Comparison of ENCODE assay signal across 22 cellular contexts in the genomic region with DNA sequence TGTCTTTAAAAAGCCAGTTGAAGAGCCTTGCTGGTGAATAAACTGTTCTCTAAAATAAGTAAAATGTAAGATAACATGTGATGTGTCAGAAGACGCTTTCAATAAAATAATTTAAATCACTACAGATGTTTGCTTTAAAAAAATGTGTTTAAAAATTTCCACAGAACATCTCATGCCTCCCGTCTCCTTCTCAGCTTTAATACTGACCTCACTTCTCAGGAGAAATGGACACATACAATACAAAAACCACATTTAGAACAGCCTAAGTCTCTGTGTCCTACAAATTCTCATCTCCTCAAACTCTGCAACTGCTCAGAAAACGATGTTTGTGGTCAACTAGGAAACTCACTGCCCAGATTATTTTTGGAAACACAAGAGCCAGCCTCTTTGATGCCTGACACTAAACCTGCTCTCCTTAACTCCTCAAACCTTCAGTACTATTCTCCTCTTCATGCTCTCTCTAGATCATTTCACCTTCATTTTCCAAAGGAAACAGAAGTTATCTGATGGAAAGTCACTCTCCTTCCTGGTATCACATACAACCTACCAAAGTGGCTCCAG.
DNase-seq lines count a peak whose midpoint lies in the region; ATAC-seq and TF ChIP-seq lines count a peak whose summit lies in the region.
"Had no signal": no experiment of that assay in that cellular context is flagged by ENCODE, and none has a peak within 500 bp of the region (broad histone marks: within the 10 kb centered on the region; RNA-seq: fewer than 3 reads in every experiment).

No MANE protein-coding gene starts in this region.

- H3K27ac ChIP-seq in left ventricle myocardium inferior (replicated peaks) (peak overlapping the region; percentile 45), fibroblast of lung (ENCODE audit: insufficient read depth, low read length) (no peak overlapping the region), uterus (peak overlapping the region; percentile 21 to 52)

- TF ChIP-seq POLR2A in uterus (IDR thresholded peaks at IDR 0.05): no peak

- TF ChIP-seq CTCF in left ventricle myocardium inferior (IDR thresholded peaks at IDR 0.05; ENCODE audit: borderline replicate concordance) (no peak), fibroblast of lung (conservative IDR thresholded peaks at IDR 0.05 in 1 of 2, IDR thresholded peaks at IDR 0.05 in 1 of 2; ENCODE audit: low read depth in 1 of 2, low read length in 2 of 2) (no peak), uterus (IDR thresholded peaks at IDR 0.05) (no peak)

- H3K36me3 ChIP-seq in left ventricle myocardium inferior (peaks cover 23% of the 10 kb centered on the region), fibroblast of lung (ENCODE audit: control insufficient read depth, insufficient read depth, low read length) (no peaks in the 10 kb centered on the region), uterus (no peaks in the 10 kb centered on the region)
- H3K36me3 ChIP-seq: BE2C had no signal

- H3K4me2 ChIP-seq in fibroblast of lung (ENCODE audit: extremely low read depth, insufficient read depth, low read length): no peak overlapping the region
- H3K4me2 ChIP-seq: GM23338 had no signal

- H3K9ac ChIP-seq in fibroblast of lung (ENCODE audit: insufficient read depth, low read length): no peak overlapping the region

- no peaks in the 10 kb centered on the region for H3K79me2 ChIP-seq in fibroblast of lung (ENCODE audit: control insufficient read depth, insufficient read depth, low read length)

- peaks cover 32% of the 10 kb centered on the region for H3K4me1 ChIP-seq in left ventricle myocardium inferior
- no peaks in the 10 kb centered on the region for H3K4me1 ChIP-seq in fibroblast of lung (ENCODE audit: control insufficient read depth, extremely low read depth, insufficient read depth, low read length)
- H3K4me1 ChIP-seq in uterus: no peaks in the 10 kb centered on the region
- H3K4me1 ChIP-seq: BE2C had no signal

- intact Hi-C loops in left ventricle myocardium inferior (cut with micrococcal nuclease) (no loop called here), cardiac septum (cut with DNase I) (no loop called here), uterus (cut with DNase I; ENCODE audit: low total_unique reads) (no loop called here)

- no peak overlapping the region for H3K4me3 ChIP-seq in left ventricle myocardium inferior
- no peak overlapping the region for H3K4me3 ChIP-seq in fibroblast of lung (replicated peaks in 1 of 4; ENCODE audit: control extremely low read depth in 1 of 4, insufficient read depth in 1 of 4, low read depth in 3 of 4, low read length in 4 of 4)
- H3K4me3 ChIP-seq in uterus: no peak overlapping the region
- H3K4me3 ChIP-seq: GM23338 had no signal

- DNase-seq in left ventricle myocardium inferior: no peak
- no peak for DNase-seq in cardiac septum (ENCODE audit: low spot score)
- DNase-seq in MV-4-11 (lab: John Stamatoyannopoulos, UW): peak; percentile 9
- DNase-seq in fibroblast of lung (ENCODE audit: low read depth in 2 of 2): no peak
- no peak for DNase-seq in uterus
- DNase-seq in OCI-M2 (lab: John Stamatoyannopoulos, UW; ENCODE audit: unreplicated experiment): no peak
- no peak for DNase-seq in mucosa of gallbladder (ENCODE audit: low spot score)
- DNase-seq: BE2C; CD4-positive, CD25-positive, alpha-beta regulatory T cell; COR-L47; DMS 273 treated with DMSO at 0.1 percent for 48 hours; DND-41; Karpas-422; NCI-H1105; NCI-H2081; NCI-H446 treated with DMSO at 0.1 percent for 48 hours; NK-92 treated with Interleukin-12 subunit alpha and Interleukin-12 subunit beta, amount 100 ng/mL, for 24 hours; SIG-M5 had no signal

- H3K9me3 ChIP-seq in left ventricle myocardium inferior (replicated peaks) (no peaks in the 10 kb centered on the region), fibroblast of lung (ENCODE audit: control insufficient read depth, insufficient read depth, low read depth, low read length) (no peaks in the 10 kb centered on the region), uterus (no peaks in the 10 kb centered on the region)
- H3K9me3 ChIP-seq: BE2C had no signal

- H3K27me3 ChIP-seq in left ventricle myocardium inferior (ENCODE audit: low read depth) (no peaks in the 10 kb centered on the region), fibroblast of lung (ENCODE audit: control insufficient read depth, insufficient read depth, low read length) (no peaks in the 10 kb centered on the region), uterus (no peaks in the 10 kb centered on the region)
- H3K27me3 ChIP-seq: BE2C had no signal

- no peaks in the 10 kb centered on the region for H4K20me1 ChIP-seq in fibroblast of lung (ENCODE audit: control insufficient read depth, extremely low read depth, insufficient read depth, low read length)

- peak overlapping the region; percentile 50 for H2AFZ ChIP-seq in fibroblast of lung (ENCODE audit: low read length)
- H2AFZ ChIP-seq: GM23338 had no signal

- no peak for ATAC-seq in HG03469 (IDR thresholded peaks at IDR 0.05; ENCODE audit: unreplicated experiment)
- ATAC-seq: GM23338, HCT116, SK-N-SH treated with all-trans-retinoic acid at 6 μM for 48 hours had no signal
